Comparison of ENCODE assay signal across 1 cellular context in the genomic region with DNA sequence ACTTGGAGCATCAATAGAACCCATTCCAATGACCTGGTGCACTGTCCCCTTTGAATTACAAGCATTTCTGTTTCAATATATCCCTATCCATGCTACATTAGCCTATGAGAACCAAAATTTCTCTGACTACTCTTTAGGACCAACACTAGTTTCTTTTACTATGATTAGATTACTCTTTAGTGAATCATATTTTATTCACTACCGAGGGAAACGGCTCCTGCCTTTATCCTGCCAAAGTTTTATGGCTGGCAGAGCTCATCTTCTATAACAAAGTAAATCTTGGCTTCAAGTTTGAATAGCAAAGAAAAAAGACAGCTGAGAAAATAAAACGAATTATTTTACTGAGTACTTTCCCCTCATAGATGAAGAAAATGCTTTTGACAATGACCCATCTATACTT.
TF ChIP-seq lines count a peak whose summit lies in the region.

No MANE protein-coding gene starts in this region.

TF ChIP-seq in HepG2, 621 proteins besides CTCF, POLR2A, EP300 and RAD21 (continued from another document):
- TF ChIP-seq RERE (CRISPR knock-in tag; IDR thresholded peaks at IDR 0.05; ENCODE audit: low read depth) (no peak), TBX3 (IDR thresholded peaks at IDR 0.05; ENCODE audit: borderline replicate concordance) (no peak), ZKSCAN5 (CRISPR knock-in tag; IDR thresholded peaks at IDR 0.05) (no peak), SNRNP70 (IDR thresholded peaks at IDR 0.05; ENCODE audit: low read depth, low read length) (no peak), RBFOX2 (IDR thresholded peaks at IDR 0.05; ENCODE audit: low read depth, low read length) (no peak)
- TF ChIP-seq, protein P1, sequence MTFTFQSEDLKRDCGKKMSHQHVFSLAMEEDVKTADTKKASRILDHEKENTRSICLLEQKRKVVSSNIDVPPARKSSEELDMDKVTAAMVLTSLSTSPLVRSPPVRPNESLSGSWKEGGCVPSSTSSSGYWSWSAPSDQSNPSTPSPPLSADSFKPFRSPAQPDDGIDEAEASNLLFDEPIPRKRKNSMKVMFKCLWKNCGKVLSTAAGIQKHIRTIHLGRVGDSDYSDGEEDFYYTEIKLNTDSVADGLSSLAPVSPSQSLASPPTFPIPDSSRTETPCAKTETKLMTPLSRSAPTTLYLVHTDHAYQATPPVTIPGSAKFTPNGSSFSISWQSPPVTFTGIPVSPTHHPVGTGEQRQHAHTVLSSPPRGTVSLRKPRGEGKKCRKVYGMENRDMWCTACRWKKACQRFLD (CRISPR knock-in tag; IDR thresholded peaks at IDR 0.05; ENCODE audit: borderline replicate concordance), result no peak
